In the genomic region with DNA sequence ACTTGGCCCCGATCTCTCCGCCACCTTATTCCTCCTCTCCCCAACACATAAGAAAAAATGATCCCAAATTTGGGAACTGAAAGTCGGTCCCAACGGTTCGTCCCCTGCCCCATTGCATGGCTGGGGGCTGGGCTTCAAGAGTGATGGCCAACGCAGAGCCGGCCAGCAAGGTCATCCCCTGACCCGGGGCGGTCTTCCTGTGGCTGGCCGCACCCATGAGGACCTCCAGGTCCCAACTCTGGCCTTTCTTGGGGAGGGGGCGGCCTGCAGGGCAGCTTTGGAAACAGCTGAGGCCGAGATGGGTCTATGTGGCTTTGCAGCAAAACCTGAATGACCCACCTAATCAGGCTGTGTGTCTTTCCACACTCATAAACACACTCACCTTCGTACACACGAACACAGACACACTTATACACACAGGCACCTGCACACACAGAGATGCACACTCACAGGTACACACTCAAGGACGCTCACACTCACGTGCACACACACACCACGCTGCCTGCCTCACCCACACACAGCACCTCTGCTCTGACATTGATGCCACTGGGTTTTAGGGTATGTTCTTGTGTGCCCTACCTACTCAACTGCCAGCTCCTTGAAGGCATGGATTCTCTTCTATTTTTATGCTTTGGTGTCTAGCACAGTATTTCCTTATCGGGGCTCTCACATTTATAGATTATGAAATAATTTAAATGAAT, we compare ENCODE assay signal across 1 cellular context.
TF ChIP-seq lines count a peak whose summit lies in the region.

No MANE protein-coding gene starts in this region.

TF ChIP-seq in H1, 55 proteins besides CTCF, POLR2A, EP300 and RAD21:
- TF ChIP-seq KDM4A (IDR thresholded peaks at IDR 0.05; ENCODE audit: low read depth, low read length, severe bottlenecking) (peak; percentile 38), RXRA (IDR thresholded peaks at IDR 0.05; ENCODE audit: insufficient read depth, low read depth, low read length) (no peak)
